16 cellular contexts compared by ENCODE assay signal in genomic region chr22:18104566-18104965, GRCh38. TPM values are rescaled to one million over a fixed set of nuclear protein-coding genes. Genes with fewer than 3 reads are reported as not detected.
A peak's percentile ranks its signal among the peaks of the same experiment; 100 is the strongest.
DNase-seq lines count a peak whose midpoint lies in the region; ATAC-seq and TF ChIP-seq lines count a peak whose summit lies in the region.
"Had no signal": no experiment of that assay in that cellular context is flagged by ENCODE, and none has a peak within 500 bp of the region (broad histone marks: within the 10 kb centered on the region; RNA-seq: fewer than 3 reads in every experiment).

No MANE protein-coding gene starts in this region.

- no peaks in the 10 kb centered on the region; the same call in 1 of the 2 replicates for H3K36me3 ChIP-seq in BE2C
- H3K36me3 ChIP-seq in IMR-90 (ENCODE audit: control insufficient read depth, insufficient read depth, low read length): peaks cover 4% of the 10 kb centered on the region; the same call in 1 of the 2 replicates

- H2AK5ac ChIP-seq in IMR-90 (ENCODE audit: low read depth, low read length): no peak overlapping the region

- no peak for TF ChIP-seq POLR2A in IMR-90 (IDR thresholded peaks at IDR 0.05; ENCODE audit: low read depth, low read length)

- H4K20me1 ChIP-seq in IMR-90 (ENCODE audit: insufficient read depth, low read length): no peaks in the 10 kb centered on the region

- H3K27me3 ChIP-seq in BE2C (peaks cover 4% of the 10 kb centered on the region), IMR-90 (ENCODE audit: control insufficient read depth, insufficient read depth, low read length) (no peaks in the 10 kb centered on the region)

- ATAC-seq in IMR-90 (ENCODE audit: low read depth): no peak
- peak; percentile 30 for ATAC-seq in left colon
- no peak for ATAC-seq in GM19452 (IDR thresholded peaks at IDR 0.05; ENCODE audit: unreplicated experiment)

- H2BK20ac ChIP-seq in IMR-90 (ENCODE audit: low read depth, low read length): no peak overlapping the region

- TF ChIP-seq CTCF in BE2C (IDR thresholded peaks at IDR 0.05; ENCODE audit: low read depth, low read length): no peak
- TF ChIP-seq CTCF in IMR-90 (conservative IDR thresholded peaks at IDR 0.05; ENCODE audit: low read depth, low read length): no peak

- H3K56ac ChIP-seq in IMR-90 (ENCODE audit: extremely low read depth, insufficient read depth, low read length): no peak overlapping the region

- no CpG with 5 or more reads among the region's 4 CpGs for WGBS in IMR-90 (ENCODE audit: extremely low coverage in 2 of 2, insufficient read length in 1 of 2), 2 experiments

- dilution Hi-C loops in IMR-90 (cut with HindIII; ENCODE audit: low sequenced_read_pairs, unreplicated experiment): no loop called here

- BruUV-seq in IMR-90 (replicated peaks; lab: Mats Ljungman, UMichigan): no TSS peak

- no peak overlapping the region for H2BK120ac ChIP-seq in IMR-90 (ENCODE audit: low read depth, low read length)

- H3K9ac ChIP-seq in IMR-90 (ENCODE audit: low read depth, low read length): no peak overlapping the region

- peak; percentile 55 for DNase-seq in BE2C
- peak; percentile 26 for DNase-seq in IMR-90
- peak; percentile 11 for DNase-seq in astrocyte of the hippocampus (ENCODE audit: low read depth, low spot score)
- DNase-seq in left colon: no peak
- DNase-seq in NCI-H2029 treated with DMSO at 0.1 percent for 48 hours (lab: John Stamatoyannopoulos, UW): no peak
- DNase-seq in NCI-H2107 (lab: John Stamatoyannopoulos, UW): no peak
- DNase-seq in epidermal melanocyte (ENCODE audit: insufficient read length, low spot score): no peak
- DNase-seq: activated CD4-positive, alpha-beta T cell treated with anti-CD3 and anti-CD28 coated beads, Interleukin-2, amount 10 ng/mL, durations not matched to agents 7 days and 5 days; CD4-positive, CD25-positive, alpha-beta regulatory T cell; head of caudate nucleus; NCI-H2081; NK-92 treated with Interleukin-12 subunit alpha and Interleukin-12 subunit beta, amount 100 ng/mL, for 24 hours; SHP77; T-helper 2 cell had no signal

- H2AK9ac ChIP-seq in IMR-90 (replicated peaks; ENCODE audit: low read depth, low read length, poor library complexity): no peak overlapping the region

- no peak overlapping the region for H4K5ac ChIP-seq in IMR-90 (ENCODE audit: low read depth, low read length)

- CTCF ChIA-PET in IMR-90 (lab: Yijun Ruan, JAX): no interaction called here

- intact Hi-C loops in IMR-90 (cut with micrococcal nuclease): no loop called here
- intact Hi-C loops in left colon (cut with DNase I, micrococcal nuclease): no loop called here

- no peak overlapping the region for H4K91ac ChIP-seq in IMR-90 (ENCODE audit: insufficient read depth, low read depth, low read length)

- POLR2A ChIA-PET in IMR-90 (lab: Charles Lee; ENCODE audit: unreplicated experiment): no interaction called here

- in situ Hi-C loops in IMR-90 (cut with MboI; ENCODE audit: low sequenced_read_pairs): no loop called here

- H3K4me3 ChIP-seq in BE2C (ENCODE audit: low read depth, low read length) (no peak overlapping the region), IMR-90 (ENCODE audit: insufficient read depth, low read depth, low read length) (no peak overlapping the region)

- H3K4ac ChIP-seq in IMR-90 (ENCODE audit: low read depth, low read length): no peak overlapping the region

- H3K9me3 ChIP-seq in BE2C (no peaks in the 10 kb centered on the region), IMR-90 (ENCODE audit: control insufficient read depth, insufficient read depth, low read length) (peaks cover 2% of the 10 kb centered on the region; the same call in 1 of the 2 replicates)

- H3K9me1 ChIP-seq in IMR-90 (ENCODE audit: insufficient read depth, low read length): no peaks in the 10 kb centered on the region

- no peak overlapping the region for H3K4me2 ChIP-seq in IMR-90 (ENCODE audit: low read depth, low read length)

- H2BK5ac ChIP-seq in IMR-90 (ENCODE audit: low read depth, low read length, poor library complexity, severe bottlenecking): no peak overlapping the region

- H3K18ac ChIP-seq in IMR-90 (ENCODE audit: low read depth, low read length): no peak overlapping the region

- H3K23ac ChIP-seq in IMR-90 (ENCODE audit: low read depth, low read length): no peak overlapping the region

- no peak for TF ChIP-seq RAD21 in IMR-90 (IDR thresholded peaks at IDR 0.05; ENCODE audit: low read length)

- no peak overlapping the region for H3K14ac ChIP-seq in IMR-90 (replicated peaks; ENCODE audit: low read depth, low read length)

- no peak overlapping the region for H2AFZ ChIP-seq in IMR-90 (replicated peaks; ENCODE audit: low read length, poor library complexity)

- no peaks in the 10 kb centered on the region for H3K79me1 ChIP-seq in IMR-90 (ENCODE audit: low read depth in 1 of 2, low read length in 2 of 2)

- H4K8ac ChIP-seq in IMR-90 (ENCODE audit: low read depth in 2 of 2, low read length in 2 of 2): no peak overlapping the region

- no peak overlapping the region for H3K27ac ChIP-seq in IMR-90 (ENCODE audit: insufficient read depth, low read length)

- H2BK15ac ChIP-seq in IMR-90 (ENCODE audit: low read depth, low read length): no peak overlapping the region

- H3K4me1 ChIP-seq in BE2C: peaks cover 6% of the 10 kb centered on the region; the same call in 1 of the 2 replicates
- H3K4me1 ChIP-seq in IMR-90 (ENCODE audit: control insufficient read depth, insufficient read depth, low read length): no peaks in the 10 kb centered on the region

TF ChIP-seq in IMR-90, 13 proteins besides CTCF, POLR2A, EP300 and RAD21:
- TF ChIP-seq BHLHE40 (IDR thresholded peaks at IDR 0.05; ENCODE audit: low read depth, low read length) (no peak), CEBPB (IDR thresholded peaks at IDR 0.05; ENCODE audit: low read depth, low read length) (no peak), RFX5 (IDR thresholded peaks at IDR 0.05; ENCODE audit: low read depth, low read length) (no peak), CHD1 (IDR thresholded peaks at IDR 0.05; ENCODE audit: low read depth, low read length) (no peak), RCOR1 (IDR thresholded peaks at IDR 0.05; ENCODE audit: insufficient replicate concordance, low read length) (no peak)
- TF ChIP-seq, protein P1, sequence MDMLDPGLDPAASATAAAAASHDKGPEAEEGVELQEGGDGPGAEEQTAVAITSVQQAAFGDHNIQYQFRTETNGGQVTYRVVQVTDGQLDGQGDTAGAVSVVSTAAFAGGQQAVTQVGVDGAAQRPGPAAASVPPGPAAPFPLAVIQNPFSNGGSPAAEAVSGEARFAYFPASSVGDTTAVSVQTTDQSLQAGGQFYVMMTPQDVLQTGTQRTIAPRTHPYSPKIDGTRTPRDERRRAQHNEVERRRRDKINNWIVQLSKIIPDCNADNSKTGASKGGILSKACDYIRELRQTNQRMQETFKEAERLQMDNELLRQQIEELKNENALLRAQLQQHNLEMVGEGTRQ (IDR thresholded peaks at IDR 0.05; ENCODE audit: low read depth, low read length): no peak

RNA-seq across cellular contexts. Expression of gene TUBA8, which starts 6.0 kb away (rescaled TPM):
- 1.9 TPM for polyA plus RNA-seq in BE2C (2012; ENCODE audit: insufficient read depth, insufficient read length, low read depth)
- total RNA-seq in IMR-90 (2012; rRNA removed): 1.4 and 1.9 TPM in 2 replicates
- polyA plus RNA-seq in IMR-90 (2012; rRNA removed): 2.2 and 2.8 TPM in 2 replicates
- polyA plus RNA-seq in IMR-90 (2012; cell fraction: cytosol; rRNA removed): 1.3 and 2.5 TPM in 2 replicates
- 4.1 and 6.9 TPM in 2 replicates for polyA plus RNA-seq in IMR-90 (2012; cell fraction: nucleus; rRNA removed; ENCODE audit: low replicate concordance)
- total RNA-seq in left colon: 1 to 10 TPM; 2.5 to 2.7 TPM
- total RNA-seq: G401 had no signal

RNA-seq across cellular contexts. Expression of gene PEX26, which starts 26.8 kb away (rescaled TPM):
- polyA plus RNA-seq in BE2C (2012; ENCODE audit: insufficient read depth, insufficient read length, low read depth): 15.3 TPM
- total RNA-seq in IMR-90 (2012; rRNA removed): 10.6 and 12.2 TPM in 2 replicates
- 17.8 and 18.5 TPM in 2 replicates for polyA plus RNA-seq in IMR-90 (2012; rRNA removed)
- polyA plus RNA-seq in IMR-90 (2012; cell fraction: cytosol; rRNA removed): 12.2 and 14.4 TPM in 2 replicates
- 12.7 and 13.0 TPM in 2 replicates for polyA plus RNA-seq in IMR-90 (2012; cell fraction: nucleus; rRNA removed; ENCODE audit: low replicate concordance)
- total RNA-seq in left colon: 100 to 1,000 TPM; 128 to 196 TPM

RNA-seq across cellular contexts. Expression of gene USP18, which starts 45.4 kb away (rescaled TPM):
- polyA plus RNA-seq in BE2C (2012; ENCODE audit: insufficient read depth, insufficient read length, low read depth): 0.22 TPM
- total RNA-seq in IMR-90 (2012; rRNA removed) (9.2 and 10.6 TPM in 2 replicates), left colon (1 to 10 TPM; 3.7 to 6.6 TPM)
- polyA plus RNA-seq in IMR-90 (2012; rRNA removed): 6.1 and 6.6 TPM in 2 replicates
- polyA plus RNA-seq in IMR-90 (2012; cell fraction: cytosol; rRNA removed): 4.6 and 6.9 TPM in 2 replicates
- 2.0 and 4.8 TPM in 2 replicates for polyA plus RNA-seq in IMR-90 (2012; cell fraction: nucleus; rRNA removed; ENCODE audit: low replicate concordance)

Comparison
In these comparisons a context has a peak if more than half of its experiments do, and no peak if none do; other contexts are left out.
1. DNase-seq: peak in BE2C (single experiment), IMR-90 (single experiment) and astrocyte of the hippocampus (single experiment); none in left colon (0 of 2), NCI-H2029 treated with DMSO at 0.1 percent for 48 hours (single experiment), NCI-H2107 (single experiment) and epidermal melanocyte (single experiment).